In genomic region chr20:36950432-36951197, GRCh38 we compare ENCODE assay signal across 8 cellular contexts. TPM values are rescaled to one million over a fixed set of nuclear protein-coding genes. Genes with fewer than 3 reads are reported as not detected.
DNase-seq lines count a peak whose midpoint lies in the region; ATAC-seq and TF ChIP-seq lines count a peak whose summit lies in the region.

No MANE protein-coding gene starts in this region.

- no peaks in the 10 kb centered on the region for H3K79me2 ChIP-seq in Loucy (ENCODE audit: insufficient read depth, low read length)
- H3K79me2 ChIP-seq in osteoblast (ENCODE audit: insufficient read depth, low read length) = peaks cover 7% of the 10 kb centered on the region

- H3K4me3 Mint-ChIP-seq in activated T-helper 17 cell treated with anti-CD3 and anti-CD28 coated beads, Interleukin-2, amount 50 U/mL, for 72 hours = peak overlapping the region; percentile 96

- H3K27me3 ChIP-seq in Loucy (ENCODE audit: insufficient read depth, low read length, poor library complexity, severe bottlenecking) (no peaks in the 10 kb centered on the region), foreskin keratinocyte (no peaks in the 10 kb centered on the region), osteoblast (ENCODE audit: insufficient read depth, low read length) (no peaks in the 10 kb centered on the region)

- H3K27ac Mint-ChIP-seq in activated T-helper 17 cell treated with anti-CD3 and anti-CD28 coated beads, Interleukin-2, amount 50 U/mL, for 72 hours = peak overlapping the region; percentile 92

- no peak overlapping the region for H3K9ac ChIP-seq in Loucy (ENCODE audit: low read depth, low read length, poor library complexity, severe bottlenecking)

- H2AFZ ChIP-seq in Loucy (ENCODE audit: low read length) (peak overlapping the region; percentile 46; the same call in 1 of the 2 replicates), osteoblast (ENCODE audit: low read length) (peak overlapping the region; percentile 100)

- H3K27me3 Mint-ChIP-seq in activated T-helper 17 cell treated with anti-CD3 and anti-CD28 coated beads, Interleukin-2, amount 50 U/mL, for 72 hours = no peaks in the 10 kb centered on the region

- H3K9me3 Mint-ChIP-seq in activated T-helper 17 cell treated with anti-CD3 and anti-CD28 coated beads, Interleukin-2, amount 50 U/mL, for 72 hours = no peaks in the 10 kb centered on the region

- H3K9me3 ChIP-seq in Loucy (ENCODE audit: insufficient read depth, low read depth, low read length) (no peaks in the 10 kb centered on the region), osteoblast (ENCODE audit: low read depth, low read length) (no peaks in the 10 kb centered on the region)

- no peak overlapping the region for H3K27ac ChIP-seq in foreskin keratinocyte
- peak overlapping the region; percentile 60 for H3K27ac ChIP-seq in osteoblast (ENCODE audit: low read depth, low read length)

- TF ChIP-seq CTCF in Loucy (conservative IDR thresholded peaks at IDR 0.05; ENCODE audit: low read length) (no peak), foreskin keratinocyte (conservative IDR thresholded peaks at IDR 0.05) (no peak), osteoblast (IDR thresholded peaks at IDR 0.05; ENCODE audit: extremely low read depth, low read depth, low read length) (no peak)

- peaks cover 28% of the 10 kb centered on the region for H3K4me1 ChIP-seq in Loucy (ENCODE audit: insufficient read depth, low read length, poor library complexity, severe bottlenecking)
- H3K4me1 ChIP-seq in foreskin keratinocyte = peaks cover 4% of the 10 kb centered on the region
- H3K4me1 ChIP-seq in osteoblast (ENCODE audit: insufficient read depth, low read length) = peaks cover 3% of the 10 kb centered on the region

- peaks cover 40% of the 10 kb centered on the region for H3K36me3 Mint-ChIP-seq in activated T-helper 17 cell treated with anti-CD3 and anti-CD28 coated beads, Interleukin-2, amount 50 U/mL, for 72 hours (ENCODE audit: low read depth)

- peak overlapping the region; percentile 66 for H3K4me3 ChIP-seq in Loucy (ENCODE audit: low read length, poor library complexity, severe bottlenecking)
- H3K4me3 ChIP-seq in osteoblast (ENCODE audit: insufficient read depth, low read length) = peak overlapping the region; percentile 100

- peak overlapping the region; percentile 77 for H3K4me2 ChIP-seq in Loucy (ENCODE audit: low read depth, low read length, poor library complexity, severe bottlenecking)
- peak overlapping the region; percentile 89 for H3K4me2 ChIP-seq in osteoblast (ENCODE audit: insufficient read depth, low read length)

- peak; percentile 0 for ATAC-seq in activated T-helper 17 cell treated with anti-CD3 and anti-CD28 coated beads, Interleukin-2, amount 50 U/mL, for 72 hours (replicated peaks)
- ATAC-seq in foreskin keratinocyte (peak; percentile 31), HG03280 (IDR thresholded peaks at IDR 0.05; ENCODE audit: unreplicated experiment) (no peak), HG03432 (IDR thresholded peaks at IDR 0.05; ENCODE audit: unreplicated experiment) (no peak)

- H3K9me2 ChIP-seq in Loucy (replicated peaks; ENCODE audit: low read depth, low read length) = no peaks in the 10 kb centered on the region

- peaks cover 29% of the 10 kb centered on the region for H3K4me1 Mint-ChIP-seq in activated T-helper 17 cell treated with anti-CD3 and anti-CD28 coated beads, Interleukin-2, amount 50 U/mL, for 72 hours

- DNase-seq in stimulated activated CD4-positive, alpha-beta T cell treated with anti-CD3 and anti-CD28 coated beads, Interleukin-12 subunit alpha, Interleukin-12 subunit beta, amount 100 ng/mL, for 4 hours = peak; percentile 20
- no peak for DNase-seq in stimulated activated CD4-positive, alpha-beta T cell treated with anti-CD3 and anti-CD28 coated beads, Interleukin-4, amount 100 ng/mL, for 1 hour
- DNase-seq in foreskin keratinocyte (peak in 1 of 2 donors; percentile 45), osteoblast (ENCODE audit: insufficient read length, low spot score, missing footprints) (peak; percentile 89)

- no peaks in the 10 kb centered on the region for H3F3A ChIP-seq in Loucy (ENCODE audit: low read depth)

- H4K20me1 ChIP-seq in Loucy (ENCODE audit: insufficient read depth, low read length, poor library complexity, severe bottlenecking) (no peaks in the 10 kb centered on the region), osteoblast (ENCODE audit: insufficient read depth, low read length) (no peaks in the 10 kb centered on the region)

- no peaks in the 10 kb centered on the region for H3K36me3 ChIP-seq in Loucy (ENCODE audit: insufficient read depth, low read length)
- no peaks in the 10 kb centered on the region for H3K36me3 ChIP-seq in osteoblast (ENCODE audit: insufficient read depth, low read length)

RNA-seq across cellular contexts. Expression of gene SAMHD1, which starts 0.9 kb away (rescaled TPM):
- 100 to 1,000 TPM in 1 of 2 donors, 10 to 100 TPM in 1; 64.6 to 140 TPM for total RNA-seq in activated T-helper 17 cell treated with anti-CD3 and anti-CD28 coated beads, Interleukin-2, amount 50 U/mL, for 72 hours
- total RNA-seq in foreskin keratinocyte (66.2 and 71.5 TPM in 2 replicates), osteoblast (30.4 and 32.6 TPM in 2 replicates)
- 39.0 and 40.9 TPM in 2 replicates for polyA plus RNA-seq in foreskin keratinocyte

Comparison
In these comparisons a context has a peak if more than half of its experiments do, and no peak if none do; other contexts are left out.
1. ATAC-seq: peak in activated T-helper 17 cell treated with anti-CD3 and anti-CD28 coated beads, Interleukin-2, amount 50 U/mL, for 72 hours (single experiment) and foreskin keratinocyte (single experiment); none in HG03280 (single experiment) and HG03432 (single experiment).